ENCODE assay signal across 8 cellular contexts in the genomic region with DNA sequence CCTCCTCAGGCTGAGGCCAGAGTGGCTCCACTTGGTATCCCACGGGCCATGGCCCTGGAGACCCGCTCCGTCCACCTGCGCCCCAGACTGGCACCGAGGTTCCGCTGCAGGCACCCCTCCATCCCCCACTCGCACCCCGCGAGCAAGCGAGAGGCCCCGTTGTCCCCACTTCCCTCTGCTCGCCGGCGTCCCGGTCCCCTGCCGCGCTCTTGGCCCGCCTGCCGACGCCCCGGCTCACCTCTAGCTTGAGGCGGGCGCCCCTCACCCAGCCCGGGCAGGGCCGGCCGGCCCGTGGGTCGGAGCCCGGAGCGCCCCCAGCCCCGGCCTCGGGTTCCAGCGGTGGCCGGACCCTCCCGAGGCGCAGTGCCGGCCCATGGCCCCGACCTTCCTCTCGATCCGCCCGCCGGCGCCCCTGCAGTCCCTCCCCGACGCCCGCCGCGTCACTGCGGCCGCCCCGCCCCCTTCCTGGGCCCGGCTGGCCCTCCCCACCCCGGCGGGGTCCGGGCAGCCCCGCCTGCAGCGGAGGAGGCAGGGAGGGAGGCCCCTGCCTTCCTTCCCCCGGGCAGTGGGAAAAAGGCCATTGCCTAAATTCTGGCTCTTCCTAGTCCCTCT. TPM values are rescaled to one million over a fixed set of nuclear protein-coding genes. Genes with fewer than 3 reads are reported as not detected.
DNase-seq lines count a peak whose midpoint lies in the region; ATAC-seq and TF ChIP-seq lines count a peak whose summit lies in the region.

PITPNM1 (minus strand) TSS at position 414 of the 612 bp plus-strand sequence. CDS start 1,183 bp downstream, outside the sequence.

- H3K27me3 Mint-ChIP-seq in T-helper 2 cell treated with Interferon-gamma antibody and Interleukin-4, amounts not matched to agents 5 μg/mL and 100 μg/mL, for 36 hours (ENCODE audit: low read depth), result peaks cover 2% of the 10 kb centered on the region

- H3K9me3 Mint-ChIP-seq in T-helper 2 cell treated with Interferon-gamma antibody and Interleukin-4, amounts not matched to agents 5 μg/mL and 100 μg/mL, for 36 hours, result no peaks in the 10 kb centered on the region

- H3K4me3 Mint-ChIP-seq in T-helper 2 cell treated with Interferon-gamma antibody and Interleukin-4, amounts not matched to agents 5 μg/mL and 100 μg/mL, for 36 hours, result peak within 1 kb of the TSS; percentile 94

- no peak for TF ChIP-seq POLR2A in body of pancreas (IDR thresholded peaks at IDR 0.05)

- peaks cover 41% of the 10 kb centered on the region for H3K4me1 Mint-ChIP-seq in T-helper 2 cell treated with Interferon-gamma antibody and Interleukin-4, amounts not matched to agents 5 μg/mL and 100 μg/mL, for 36 hours (ENCODE audit: low read depth)

- peak within 1 kb of the TSS; percentile 99 for H3K4me2 ChIP-seq in skeletal muscle satellite cell (ENCODE audit: low read length)

- peak within 1 kb of the TSS; percentile 83 for H3K4me3 ChIP-seq in Jurkat, Clone E6-1 (ENCODE audit: low read length)
- H3K4me3 ChIP-seq in body of pancreas (peak within 1 kb of the TSS; percentile 28 to 34), iPS-15b (ENCODE audit: low read depth, low read length) (peak within 1 kb of the TSS; percentile 83), skeletal muscle satellite cell (ENCODE audit: low read length) (peak within 1 kb of the TSS; percentile 87)

- 0 to 2% methylated on average over 10 to 56 of the region's 58 CpGs for WGBS in body of pancreas, 2 donors

- H3K9ac ChIP-seq in iPS-15b (ENCODE audit: low read depth, low read length), result no peak within 1 kb of the TSS
- peak within 1 kb of the TSS; percentile 73 for H3K9ac ChIP-seq in skeletal muscle satellite cell (ENCODE audit: low read depth, low read length)

- H3K4me1 ChIP-seq in body of pancreas, result peaks cover 50% of the 10 kb centered on the region
- H3K4me1 ChIP-seq in iPS-15b (ENCODE audit: control insufficient read depth, insufficient read depth, low read length), result peaks cover 4% of the 10 kb centered on the region
- H3K4me1 ChIP-seq in skeletal muscle satellite cell (ENCODE audit: control insufficient read depth, insufficient read depth, low read length), result peaks cover 27% of the 10 kb centered on the region

- ATAC-seq in body of pancreas (peak; percentile 5), HG03342 (IDR thresholded peaks at IDR 0.05; ENCODE audit: unreplicated experiment) (no peak)

- peak within 1 kb of the TSS; percentile 97 to 99 (median 98) for H3K27ac ChIP-seq in body of pancreas

- intact Hi-C loops in body of pancreas (cut with DNase I), result no loop called here

- H3K9me3 ChIP-seq in body of pancreas, result no peaks in the 10 kb centered on the region
- H3K9me3 ChIP-seq in iPS-15b (ENCODE audit: control insufficient read depth, insufficient read depth, low read length), result no peaks in the 10 kb centered on the region
- H3K9me3 ChIP-seq in skeletal muscle satellite cell (replicated peaks; ENCODE audit: low read length), result no peaks in the 10 kb centered on the region

- no peak for TF ChIP-seq CTCF in body of pancreas (IDR thresholded peaks at IDR 0.05)

- no peaks in the 10 kb centered on the region for H3K27me3 ChIP-seq in body of pancreas
- peaks cover 2% of the 10 kb centered on the region for H3K27me3 ChIP-seq in iPS-15b (ENCODE audit: control insufficient read depth, insufficient read depth, low read length)
- H3K27me3 ChIP-seq in skeletal muscle satellite cell (ENCODE audit: control insufficient read depth, insufficient read depth, low read length), result no peaks in the 10 kb centered on the region

- peak within 1 kb of the TSS; percentile 95 for H3K27ac Mint-ChIP-seq in T-helper 2 cell treated with Interferon-gamma antibody and Interleukin-4, amounts not matched to agents 5 μg/mL and 100 μg/mL, for 36 hours

- DNase-seq in GDM1 (lab: John Stamatoyannopoulos, UW) (peak; percentile 18), body of pancreas (peak; percentile 66 to 71 (median 68)), NCI-H524 (lab: John Stamatoyannopoulos, UW) (no peak)
- peak; percentile 23 for DNase-seq in Jurkat, Clone E6-1 (ENCODE audit: low read depth, low spot score)
- peak; percentile 83 for DNase-seq in T-helper 2 cell treated with Interferon-gamma antibody and Interleukin-4, amounts not matched to agents 5 μg/mL and 100 μg/mL, for 36 hours (ENCODE audit: low spot score)

- H3K36me3 ChIP-seq in body of pancreas (replicated peaks in 1 of 2; ENCODE audit: insufficient read depth in 1 of 2, low read depth in 2 of 2), result peaks cover 0 to 3% of the 10 kb centered on the region in 2 donors
- H3K36me3 ChIP-seq in iPS-15b (ENCODE audit: control insufficient read depth, insufficient read depth, low read length), result peaks cover 13% of the 10 kb centered on the region
- peaks cover 11% of the 10 kb centered on the region for H3K36me3 ChIP-seq in skeletal muscle satellite cell (ENCODE audit: insufficient read depth, low read length)

- peaks cover 30% of the 10 kb centered on the region for H3K36me3 Mint-ChIP-seq in T-helper 2 cell treated with Interferon-gamma antibody and Interleukin-4, amounts not matched to agents 5 μg/mL and 100 μg/mL, for 36 hours (ENCODE audit: low read depth)

RNA-seq across cellular contexts. Expression of gene PITPNM1, which starts in this region (rescaled TPM):
- 31.9 TPM for polyA plus RNA-seq in Jurkat, Clone E6-1 (2012; ENCODE audit: insufficient read depth, insufficient read length)
- total RNA-seq in body of pancreas, result 10 to 100 TPM in 1 of 2 donors, 1 to 10 TPM in 1; 8.6 to 24.4 TPM
- 17.2 and 18.3 TPM in 2 replicates for total RNA-seq in skeletal muscle satellite cell (2012; rRNA removed)

Comparison
In these comparisons a context has a peak if more than half of its experiments do, and no peak if none do; other contexts are left out.
1. DNase-seq: peak in GDM1 (single experiment), Jurkat, Clone E6-1 (single experiment), T-helper 2 cell treated with Interferon-gamma antibody and Interleukin-4, amounts not matched to agents 5 μg/mL and 100 μg/mL, for 36 hours (single experiment) and body of pancreas (4 of 4); none in NCI-H524 (0 of 2).
2. H3K4me3 ChIP-seq: peak in every context shown above with its lines; median percentile 87 in skeletal muscle satellite cell; 83 in Jurkat, Clone E6-1; 83 in iPS-15b; 31 in body of pancreas.